Comparison of ENCODE assay signal across 9 cellular contexts in genomic region chr2:79040967-79041582, GRCh38. TPM values are rescaled to one million over a fixed set of nuclear protein-coding genes. Genes with fewer than 3 reads are reported as not detected.
DNase-seq lines count a peak whose midpoint lies in the region; ATAC-seq and TF ChIP-seq lines count a peak whose summit lies in the region.
"Had no signal": no experiment of that assay in that cellular context is flagged by ENCODE, and none has a peak within 500 bp of the region (broad histone marks: within the 10 kb centered on the region; RNA-seq: fewer than 3 reads in every experiment).

No MANE protein-coding gene starts in this region.

- H3K9me3 ChIP-seq in HAP-1: no peaks in the 10 kb centered on the region

- no peaks in the 10 kb centered on the region for H3K36me3 ChIP-seq in HAP-1 (replicated peaks)

- no peaks in the 10 kb centered on the region for H3K4me1 ChIP-seq in HAP-1

- ATAC-seq in sciatic nerve: peak; percentile 80
- ATAC-seq: Right ventricle myocardium inferior had no signal

- H3K27me3 ChIP-seq in HAP-1 (ENCODE audit: low read depth): no peaks in the 10 kb centered on the region

- peak; percentile 63 for TF ChIP-seq CTCF in epithelial cell of proximal tubule (conservative IDR thresholded peaks at IDR 0.05; ENCODE audit: low read depth, low read length)

- intact Hi-C loops in sciatic nerve (cut with DNase I): no loop called here

- in situ Hi-C loops in HAP-1 (cut with MboI; ENCODE audit: low sequenced_read_pairs): no loop called here

- H3K4me3 ChIP-seq in epithelial cell of proximal tubule (ENCODE audit: low read depth, low read length) (no peak overlapping the region), HAP-1 (no peak overlapping the region)

- peak; percentile 7 for DNase-seq in NCI-H146 treated with DMSO at 0.1 percent for 48 hours (lab: John Stamatoyannopoulos, UW; ENCODE audit: unreplicated experiment)
- DNase-seq in NCI-H146 (lab: John Stamatoyannopoulos, UW): no peak
- peak; percentile 8 for DNase-seq in NCI-H526 treated with DMSO at 0.1 percent for 48 hours (lab: John Stamatoyannopoulos, UW)
- DNase-seq in epithelial cell of proximal tubule (ENCODE audit: low read depth): peak; percentile 3
- DNase-seq in sciatic nerve (ENCODE audit: low spot score): no peak
- no peak for DNase-seq in HAP-1 (ENCODE audit: low spot score in 2 of 2)
- no peak for DNase-seq in NCI-H1092 treated with DMSO at 0.1 percent for 48 hours (lab: John Stamatoyannopoulos, UW)
- DNase-seq in NCI-H187 (lab: John Stamatoyannopoulos, UW): no peak

RNA-seq across cellular contexts. Expression of gene REG3G, which starts 15.6 kb away (rescaled TPM):
- not detected in 2 replicates for total RNA-seq in epithelial cell of proximal tubule
- total RNA-seq in sciatic nerve: not detected
- total RNA-seq: Right ventricle myocardium inferior had no signal

RNA-seq across cellular contexts. Expression of gene REG1B, which starts 46.7 kb away (rescaled TPM):
- total RNA-seq in epithelial cell of proximal tubule (not detected in 2 replicates), sciatic nerve (2.3 TPM)
- total RNA-seq: Right ventricle myocardium inferior had no signal

Comparison
In these comparisons a context has a peak if more than half of its experiments do, and no peak if none do; other contexts are left out.
1. DNase-seq: peak in NCI-H146 treated with DMSO at 0.1 percent for 48 hours (single experiment), NCI-H526 treated with DMSO at 0.1 percent for 48 hours (single experiment) and epithelial cell of proximal tubule (single experiment); none in NCI-H146 (single experiment), sciatic nerve (single experiment), HAP-1 (0 of 2), NCI-H1092 treated with DMSO at 0.1 percent for 48 hours (single experiment) and NCI-H187 (0 of 2).